In the genomic region with DNA sequence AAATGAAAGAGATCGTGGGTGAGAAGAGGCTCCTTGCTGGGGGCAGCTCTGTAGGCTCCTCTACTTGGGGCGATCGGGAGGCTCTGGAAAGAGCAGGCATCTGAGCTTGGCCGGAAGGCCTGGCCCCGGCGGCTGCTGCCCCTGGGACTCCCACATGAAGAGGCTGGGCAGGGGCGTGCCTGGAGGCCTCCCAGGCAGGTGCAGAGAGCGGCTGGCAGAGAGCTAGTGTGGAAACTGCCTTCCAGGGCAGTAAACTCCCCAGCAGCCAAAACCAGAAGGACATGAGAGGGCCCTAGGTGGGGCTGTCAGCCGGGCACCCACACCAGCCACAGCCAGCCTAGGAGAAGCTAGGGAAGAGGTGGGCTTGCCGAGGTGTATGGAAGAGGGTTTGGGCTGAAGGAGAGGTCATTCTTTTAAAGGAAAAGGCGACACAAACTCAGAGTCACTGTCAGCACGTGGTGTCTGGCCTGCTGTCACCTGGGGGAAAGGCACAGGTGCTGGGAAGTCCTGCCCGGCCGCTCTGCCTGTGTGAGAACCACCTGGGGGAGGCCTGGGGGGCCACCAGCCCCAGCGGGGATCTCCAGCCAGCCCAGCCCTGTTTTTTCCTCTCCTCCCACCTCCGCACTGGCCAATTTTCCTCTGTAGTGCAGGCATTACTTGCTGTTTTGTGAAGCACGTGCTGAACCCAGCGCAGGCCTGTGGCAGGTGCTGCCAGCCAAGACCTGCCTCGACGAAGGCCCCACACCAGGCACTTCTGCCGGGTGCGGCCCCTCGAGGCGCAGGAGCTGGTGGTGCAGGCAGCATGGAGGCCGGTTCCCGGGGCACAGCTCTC, we compare ENCODE assay signal across 13 cellular contexts. TPM values are rescaled to one million over a fixed set of nuclear protein-coding genes. Genes with fewer than 3 reads are reported as not detected.
DNase-seq lines count a peak whose midpoint lies in the region; ATAC-seq and TF ChIP-seq lines count a peak whose summit lies in the region.
"Had no signal": no experiment of that assay in that cellular context is flagged by ENCODE, and none has a peak within 500 bp of the region (broad histone marks: within the 10 kb centered on the region; RNA-seq: fewer than 3 reads in every experiment).

No MANE protein-coding gene starts in this region.

- no peak for TF ChIP-seq CTCF in Peyer's patch (IDR thresholded peaks at IDR 0.05)
- TF ChIP-seq CTCF in lower lobe of right lung (IDR thresholded peaks at IDR 0.05): no peak
- TF ChIP-seq CTCF in SK-N-SH (IDR thresholded peaks at IDR 0.05): no peak

- H3F3A ChIP-seq in SK-N-SH (replicated peaks; ENCODE audit: insufficient read depth): no peaks in the 10 kb centered on the region

- no peaks in the 10 kb centered on the region for H3K79me2 ChIP-seq in SK-N-SH (ENCODE audit: insufficient read depth)
- H3K79me2 ChIP-seq: parathyroid adenoma had no signal

- no peak overlapping the region for H2AFZ ChIP-seq in SK-N-SH (ENCODE audit: low read depth)
- H2AFZ ChIP-seq: parathyroid adenoma had no signal

- H3K27me3 Mint-ChIP-seq in activated naive CD4-positive, alpha-beta T cell treated with anti-CD3 and anti-CD28 coated beads, Interleukin-2, amount 10 ng/mL, durations not matched to agents 7 days and 5 days: peaks cover 43% of the 10 kb centered on the region
- H3K27me3 Mint-ChIP-seq: type B pancreatic cell had no signal

- H3K9me3 ChIP-seq in Peyer's patch (no peaks in the 10 kb centered on the region), lower lobe of right lung (no peaks in the 10 kb centered on the region), SK-N-SH (no peaks in the 10 kb centered on the region)
- H3K9me3 ChIP-seq: esophagus muscularis mucosa had no signal

- no peaks in the 10 kb centered on the region for H3K27me3 ChIP-seq in Peyer's patch
- no peaks in the 10 kb centered on the region for H3K27me3 ChIP-seq in lower lobe of right lung (ENCODE audit: low read depth)
- no peaks in the 10 kb centered on the region for H3K27me3 ChIP-seq in SK-N-SH (ENCODE audit: insufficient read depth)
- H3K27me3 ChIP-seq: esophagus muscularis mucosa had no signal

- intact Hi-C loops in lower lobe of right lung (cut with DNase I): no loop called here

- no peak overlapping the region for H3K9ac ChIP-seq in SK-N-SH
- H3K9ac ChIP-seq: parathyroid adenoma had no signal

- DNase-seq in activated naive CD4-positive, alpha-beta T cell treated with anti-CD3 and anti-CD28 coated beads, Interleukin-2, amount 10 ng/mL, durations not matched to agents 7 days and 5 days: no peak
- DNase-seq in activated naive CD4-positive, alpha-beta T cell (lab: John Stamatoyannopoulos, UW): no peak
- peak in 2 of 3 donors; percentile 57 to 61 for DNase-seq in Peyer's patch
- no peak for DNase-seq in lower lobe of right lung
- no peak for DNase-seq in GOT3 (lab: John Stamatoyannopoulos, UW)
- no peak for DNase-seq in dedifferentiated amniotic fluid mesenchymal stem cell (ENCODE audit: extremely low spot score)
- DNase-seq in HT-29 (ENCODE audit: low spot score): no peak
- no peak for DNase-seq in SK-N-SH
- DNase-seq: H9, NCI-H2029 treated with DMSO at 0.1 percent for 48 hours had no signal

- ATAC-seq in lower lobe of right lung: no peak

- TF ChIP-seq EP300 in SK-N-SH (IDR thresholded peaks at IDR 0.05; ENCODE audit: borderline replicate concordance in 1 of 2, low read depth in 1 of 2, low read length in 1 of 2): no peak

- H3K36me3 Mint-ChIP-seq in activated naive CD4-positive, alpha-beta T cell treated with anti-CD3 and anti-CD28 coated beads, Interleukin-2, amount 10 ng/mL, durations not matched to agents 7 days and 5 days: no peaks in the 10 kb centered on the region
- H3K36me3 Mint-ChIP-seq: type B pancreatic cell had no signal

- no peak overlapping the region for H3K4me3 ChIP-seq in Peyer's patch
- H3K4me3 ChIP-seq in lower lobe of right lung: no peak overlapping the region
- H3K4me3 ChIP-seq in SK-N-SH (ENCODE audit: low read depth in 2 of 2, low read length in 1 of 2): no peak overlapping the region
- H3K4me3 ChIP-seq: esophagus muscularis mucosa had no signal

- H3K27ac ChIP-seq in Peyer's patch (peak overlapping the region in 2 of 4 donors; percentile 13 to 83), lower lobe of right lung (peak overlapping the region; percentile 73), SK-N-SH (ENCODE audit: low read depth in 2 of 2, low read length in 1 of 2) (no peak overlapping the region)
- H3K27ac ChIP-seq: esophagus muscularis mucosa, parathyroid adenoma had no signal

- H3K4me1 ChIP-seq in Peyer's patch (peaks cover 0 to 40% (median 24%) of the 10 kb centered on the region in 4 donors), lower lobe of right lung (peaks cover 67% of the 10 kb centered on the region), SK-N-SH (ENCODE audit: control insufficient read depth in 1 of 2, insufficient read depth in 2 of 2, low read depth in 1 of 2, low read length in 1 of 2) (peaks cover 3 to 9% of the 10 kb centered on the region in 2 experiments; a peak in 3 of 4 replicates)
- H3K4me1 ChIP-seq: parathyroid adenoma had no signal

- H3K36me3 ChIP-seq in Peyer's patch (no peaks in the 10 kb centered on the region), lower lobe of right lung (no peaks in the 10 kb centered on the region), SK-N-SH (replicated peaks in 1 of 2; ENCODE audit: control insufficient read depth in 1 of 2, insufficient read depth in 2 of 2, low read length in 1 of 2) (no peaks in the 10 kb centered on the region)
- H3K36me3 ChIP-seq: esophagus muscularis mucosa had no signal

- POLR2A ChIA-PET in SK-N-SH (lab: Yijun Ruan, JAX): no interaction called here

- no peak for TF ChIP-seq POLR2A in Peyer's patch (IDR thresholded peaks at IDR 0.05)

- no peak overlapping the region for H3K4me3 Mint-ChIP-seq in activated naive CD4-positive, alpha-beta T cell treated with anti-CD3 and anti-CD28 coated beads, Interleukin-2, amount 10 ng/mL, durations not matched to agents 7 days and 5 days
- H3K4me3 Mint-ChIP-seq: H9, type B pancreatic cell had no signal

- no peaks in the 10 kb centered on the region for H3K9me2 ChIP-seq in SK-N-SH

- no peak overlapping the region for H3K4me2 ChIP-seq in SK-N-SH

- CTCF ChIA-PET in activated naive CD4-positive, alpha-beta T cell treated with anti-CD3 and anti-CD28 coated beads, Interleukin-2, amount 10 ng/mL, durations not matched to agents 7 days and 5 days (lab: Charles Lee): no interaction called here
- CTCF ChIA-PET in SK-N-SH (lab: Yijun Ruan, JAX): interaction anchor here (0.9 to 5.0 kb wide), 5 partner anchors 8 to 132 kb away, joined by 3 to 31 read pairs (median 4); no protein-coding TSS in a partner anchor

- no peak for TF ChIP-seq RAD21 in SK-N-SH (IDR thresholded peaks at IDR 0.05; ENCODE audit: low read length)

- H3K9me3 Mint-ChIP-seq in activated naive CD4-positive, alpha-beta T cell treated with anti-CD3 and anti-CD28 coated beads, Interleukin-2, amount 10 ng/mL, durations not matched to agents 7 days and 5 days: no peaks in the 10 kb centered on the region
- H3K9me3 Mint-ChIP-seq: H9, type B pancreatic cell had no signal

- no peaks in the 10 kb centered on the region for H4K20me1 ChIP-seq in SK-N-SH (ENCODE audit: insufficient read depth)

- peak overlapping the region; percentile 58 for H3K27ac Mint-ChIP-seq in activated naive CD4-positive, alpha-beta T cell treated with anti-CD3 and anti-CD28 coated beads, Interleukin-2, amount 10 ng/mL, durations not matched to agents 7 days and 5 days
- H3K27ac Mint-ChIP-seq: H9, type B pancreatic cell had no signal

- WGBS in SK-N-SH (ENCODE audit: low lambda C conversion rate): 79% methylated on average over 8 of the region's 26 CpGs

- H3K4me1 Mint-ChIP-seq in activated naive CD4-positive, alpha-beta T cell treated with anti-CD3 and anti-CD28 coated beads, Interleukin-2, amount 10 ng/mL, durations not matched to agents 7 days and 5 days: no peaks in the 10 kb centered on the region

TF ChIP-seq in SK-N-SH, 30 proteins besides CTCF, POLR2A, EP300 and RAD21 (continues in another document):
- TF ChIP-seq TEAD4 (IDR thresholded peaks at IDR 0.05; ENCODE audit: borderline replicate concordance, insufficient read depth): no peak
- no peak for TF ChIP-seq ZBTB33 (IDR thresholded peaks at IDR 0.05; ENCODE audit: borderline replicate concordance, low read depth)
- TF ChIP-seq RCOR1 (IDR thresholded peaks at IDR 0.05; ENCODE audit: low read length): no peak
- no peak for TF ChIP-seq GATA2 (CRISPR knock-in tag; IDR thresholded peaks at IDR 0.05)
- no peak for TF ChIP-seq NFIC (IDR thresholded peaks at IDR 0.05; ENCODE audit: borderline replicate concordance)
- TF ChIP-seq GABPA (IDR thresholded peaks at IDR 0.05; ENCODE audit: low read depth): no peak
- TF ChIP-seq POLR2AphosphoS5 (IDR thresholded peaks at IDR 0.05; ENCODE audit: low read depth, low read length): no peak
- TF ChIP-seq, protein P1, sequence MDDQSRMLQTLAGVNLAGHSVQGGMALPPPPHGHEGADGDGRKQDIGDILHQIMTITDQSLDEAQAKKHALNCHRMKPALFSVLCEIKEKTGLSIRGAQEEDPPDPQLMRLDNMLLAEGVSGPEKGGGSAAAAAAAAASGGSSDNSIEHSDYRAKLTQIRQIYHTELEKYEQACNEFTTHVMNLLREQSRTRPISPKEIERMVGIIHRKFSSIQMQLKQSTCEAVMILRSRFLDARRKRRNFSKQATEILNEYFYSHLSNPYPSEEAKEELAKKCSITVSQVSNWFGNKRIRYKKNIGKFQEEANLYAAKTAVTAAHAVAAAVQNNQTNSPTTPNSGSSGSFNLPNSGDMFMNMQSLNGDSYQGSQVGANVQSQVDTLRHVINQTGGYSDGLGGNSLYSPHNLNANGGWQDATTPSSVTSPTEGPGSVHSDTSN (IDR thresholded peaks at IDR 0.05): no peak

RNA-seq across cellular contexts. Expression of gene EGFL7, which starts 44.8 kb away (rescaled TPM):
- total RNA-seq in Peyer's patch (10 to 100 TPM; 21.5 to 77.6 (median 46.0) TPM), lower lobe of right lung (230 TPM)
- total RNA-seq in HT-29 (2014; rRNA removed; shearing (Covaris generic)): 3.2 and 6.4 TPM in 2 replicates
- polyA plus RNA-seq in SK-N-SH (2012; rRNA removed): 39.8 and 43.0 TPM in 2 replicates
- polyA plus RNA-seq in SK-N-SH (2012; cell fraction: cytosol; rRNA removed): 16.4 and 32.5 TPM in 2 replicates
- polyA plus RNA-seq in SK-N-SH (2012; cell fraction: nucleus; rRNA removed): 32.6 and 35.1 TPM in 2 replicates

Comparison
In these comparisons a context has a peak if more than half of its experiments do, and no peak if none do; other contexts are left out.
1. DNase-seq: peak in Peyer's patch (2 of 3); none in activated naive CD4-positive, alpha-beta T cell treated with anti-CD3 and anti-CD28 coated beads, Interleukin-2, amount 10 ng/mL, durations not matched to agents 7 days and 5 days (single experiment), activated naive CD4-positive, alpha-beta T cell (0 of 4), lower lobe of right lung (single experiment), GOT3 (single experiment), dedifferentiated amniotic fluid mesenchymal stem cell (single experiment), HT-29 (single experiment) and SK-N-SH (single experiment).